Comparison of ENCODE assay signal across 8 cellular contexts in genomic region chr3:11154036-11154952, GRCh38. TPM values are rescaled to one million over a fixed set of nuclear protein-coding genes. Genes with fewer than 3 reads are reported as not detected.
DNase-seq lines count a peak whose midpoint lies in the region; ATAC-seq, FAIRE-seq and TF ChIP-seq lines count a peak whose summit lies in the region.

TSS of gene HRH1 (plus strand) at chr3:11154493. CDS start at chr3:11259038, 104,545 bp downstream.

- dilution Hi-C loops in mammary epithelial cell (cut with HindIII; ENCODE audit: low sequenced_read_pairs) = no loop called here

- no peaks in the 10 kb centered on the region for H3K36me3 ChIP-seq in mammary epithelial cell (ENCODE audit: insufficient read depth, low read length)
- no peaks in the 10 kb centered on the region for H3K36me3 ChIP-seq in left lung
- H3K36me3 ChIP-seq in thyroid gland = no peaks in the 10 kb centered on the region

- peak within 1 kb of the TSS; percentile 81 for H2AFZ ChIP-seq in mammary epithelial cell (ENCODE audit: low read depth, low read length)

- peak within 1 kb of the TSS; percentile 91 for H3K4me2 ChIP-seq in mammary epithelial cell (ENCODE audit: insufficient read depth, low read depth, low read length)

- CTCF ChIA-PET in mammary epithelial cell (lab: Charles Lee; ENCODE audit: low non-redundant PET) = interaction anchor here (0.6 kb wide), 1 partner anchor 94 kb away, joined by 4 read pairs; no protein-coding TSS in a partner anchor

- H3K27me3 ChIP-seq in mammary epithelial cell (ENCODE audit: insufficient read depth, low read length) (no peaks in the 10 kb centered on the region), left lung (peaks cover 7 to 49% of the 10 kb centered on the region in 2 donors), thyroid gland (peaks cover 7% of the 10 kb centered on the region)

- H4K20me1 ChIP-seq in mammary epithelial cell (ENCODE audit: insufficient read depth, low read length) = no peaks in the 10 kb centered on the region

- H3K4me3 ChIP-seq in mammary epithelial cell (replicated peaks in 1 of 3; ENCODE audit: insufficient read depth in 1 of 3, low read depth in 2 of 3, low read length in 3 of 3) = peak within 1 kb of the TSS; percentile 44 to 60 (median 58)
- peak within 1 kb of the TSS; percentile 43 to 48 for H3K4me3 ChIP-seq in left lung
- peak within 1 kb of the TSS in 1 of 3 donors; percentile 26 for H3K4me3 ChIP-seq in thyroid gland (replicated peaks in 1 of 3)

- no TSS peak for BruUV-seq in mammary epithelial cell (replicated peaks; lab: Mats Ljungman, UMichigan)

- in situ Hi-C loops in mammary epithelial cell (cut with MboI; ENCODE audit: low sequenced_read_pairs in 2 of 2) = no loop called here

- no peaks in the 10 kb centered on the region for H3K79me2 ChIP-seq in mammary epithelial cell (ENCODE audit: insufficient read depth, low read length)

- WGBS in mammary epithelial cell (ENCODE audit: low coverage, missing lambda C conversion rate) = 11% methylated on average over 13 of the region's 98 CpGs
- WGBS in thyroid gland, 2 donors = 1% methylated on average over 9 to 35 of the region's 98 CpGs

- peak; percentile 56 for ATAC-seq in left lung

- intact Hi-C loops in mammary epithelial cell (cut with micrococcal nuclease) (no loop called here), left lung (cut with DNase I) (no loop called here), thyroid gland (cut with DNase I) (loop anchor here (10.0 kb wide), 1 partner anchor 181 kb away; no protein-coding TSS in a partner anchor)

- DNase-seq in stimulated activated CD4-positive, alpha-beta T cell treated with anti-CD3 and anti-CD28 coated beads, Interleukin-15, amount 100 ng/mL, for 24 hours = peak; percentile 36
- no peak for DNase-seq in stimulated activated CD4-positive, alpha-beta T cell treated with anti-CD3 and anti-CD28 coated beads, Interleukin-4, amount 100 ng/mL, for 24 hours
- peak; percentile 36 for DNase-seq in mammary epithelial cell
- peak in 1 of 2 donors; percentile 81 for DNase-seq in left lung
- DNase-seq in thyroid gland = peak; percentile 3 to 6
- DNase-seq in GM19239 (ENCODE audit: insufficient read length, low spot score) = no peak
- no peak for DNase-seq in superior temporal gyrus (ENCODE audit: extremely low spot score)
- DNase-seq in SK-N-DZ (ENCODE audit: low spot score) = no peak

- TF ChIP-seq CTCF in mammary epithelial cell (conservative IDR thresholded peaks at IDR 0.05 in 1 of 2, IDR thresholded peaks at IDR 0.05 in 1 of 2; ENCODE audit: extremely low read depth in 1 of 2, insufficient read depth in 1 of 2, low read depth in 1 of 2, low read length in 2 of 2) = no peak
- TF ChIP-seq CTCF in left lung (IDR thresholded peaks at IDR 0.05) = no peak
- no peak for TF ChIP-seq CTCF in thyroid gland (IDR thresholded peaks at IDR 0.05)

- H3K9me3 ChIP-seq in mammary epithelial cell (replicated peaks; ENCODE audit: insufficient read depth, low read length) (no peaks in the 10 kb centered on the region), left lung (no peaks in the 10 kb centered on the region), thyroid gland (no peaks in the 10 kb centered on the region)

- peak within 1 kb of the TSS; percentile 61 for H3K9ac ChIP-seq in mammary epithelial cell (ENCODE audit: insufficient read depth, low read length)

- H3K27ac ChIP-seq in mammary epithelial cell (ENCODE audit: insufficient read depth, low read depth, low read length) (no peak within 1 kb of the TSS), left lung (peak within 1 kb of the TSS; percentile 42 to 63), thyroid gland (no peak within 1 kb of the TSS)

- no peak for TF ChIP-seq POLR2A in thyroid gland (IDR thresholded peaks at IDR 0.05)

- H3K4me1 ChIP-seq in mammary epithelial cell (ENCODE audit: insufficient read depth, low read length) = peaks cover 9% of the 10 kb centered on the region
- peaks cover 10 to 31% of the 10 kb centered on the region in 2 donors for H3K4me1 ChIP-seq in left lung
- H3K4me1 ChIP-seq in thyroid gland = peaks cover 4 to 6% of the 10 kb centered on the region in 2 donors

- no peak for FAIRE-seq in GM19239 (lab: Jason Lieb, UNC)

RNA-seq across cellular contexts. Expression of gene HRH1, which starts in this region (rescaled TPM):
- under 1 TPM; 0.28 to 0.33 TPM for total RNA-seq in mammary epithelial cell
- polyA plus RNA-seq in mammary epithelial cell = 2.2 TPM
- polyA minus RNA-seq in mammary epithelial cell = 10.2 TPM
- total RNA-seq in left lung = 1 to 10 TPM; 5.9 to 6.6 TPM
- total RNA-seq in thyroid gland = 1 to 10 TPM in 3 of 4 donors, not detected in 1; 1.9 to 2.6 (median 2.4) TPM
- polyA plus RNA-seq in SK-N-DZ (2014; cell fraction: cytosol; rRNA removed) = 0.03 TPM in 1 of 2 replicates, not detected in the other
- polyA plus RNA-seq in SK-N-DZ (2014; cell fraction: nucleus; rRNA removed) = not detected in 2 replicates

Comparison
In these comparisons a context has a peak if more than half of its experiments do, and no peak if none do; other contexts are left out.
1. DNase-seq: peak in stimulated activated CD4-positive, alpha-beta T cell treated with anti-CD3 and anti-CD28 coated beads, Interleukin-15, amount 100 ng/mL, for 24 hours (single experiment), mammary epithelial cell (single experiment) and thyroid gland (2 of 2); none in stimulated activated CD4-positive, alpha-beta T cell treated with anti-CD3 and anti-CD28 coated beads, Interleukin-4, amount 100 ng/mL, for 24 hours (single experiment), GM19239 (single experiment), superior temporal gyrus (single experiment) and SK-N-DZ (single experiment).
2. H3K27ac ChIP-seq: peak in left lung (2 of 2); none in mammary epithelial cell (single experiment) and thyroid gland (0 of 3).